27 cellular contexts compared by ENCODE assay signal in the genomic region with DNA sequence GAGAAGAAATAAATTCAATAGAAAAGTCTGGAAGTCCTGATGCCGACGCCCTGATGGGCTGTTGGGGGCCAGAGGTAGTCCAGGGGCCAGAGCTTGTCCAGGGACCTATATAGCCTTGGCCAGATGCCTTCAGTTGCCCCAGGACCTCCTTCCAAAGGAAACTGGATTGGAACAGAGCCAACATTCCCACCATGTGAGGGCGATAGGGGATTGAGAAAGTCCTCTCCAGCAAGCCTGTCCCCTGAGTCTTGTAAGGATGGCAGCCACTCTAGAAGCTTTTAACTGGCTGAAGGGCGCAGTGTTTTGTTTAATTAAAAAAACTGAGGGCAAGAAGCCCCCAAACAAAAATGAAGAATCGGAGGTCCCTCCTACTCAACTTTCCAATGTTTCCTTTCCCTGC. TPM values are rescaled to one million over a fixed set of nuclear protein-coding genes. Genes with fewer than 3 reads are reported as not detected.
DNase-seq lines count a peak whose midpoint lies in the region; ATAC-seq and TF ChIP-seq lines count a peak whose summit lies in the region.
"Had no signal": no experiment of that assay in that cellular context is flagged by ENCODE, and none has a peak within 500 bp of the region (broad histone marks: within the 10 kb centered on the region; RNA-seq: fewer than 3 reads in every experiment).

No MANE protein-coding gene starts in this region.

- H3K36me3 Mint-ChIP-seq in WTC11, result peaks cover 85% of the 10 kb centered on the region
- H3K36me3 Mint-ChIP-seq: CD14-positive monocyte had no signal

- H3K4me3 ChIP-seq in mesendoderm (ENCODE audit: low read length), result no peak overlapping the region
- H3K4me3 ChIP-seq: SJSA1 had no signal

- H3K23ac ChIP-seq in mesendoderm (ENCODE audit: low read length), result no peak overlapping the region

- H3K4ac ChIP-seq in mesendoderm (ENCODE audit: low read depth, low read length), result no peak overlapping the region

- peaks cover 7% of the 10 kb centered on the region for H3K27me3 Mint-ChIP-seq in WTC11 (ENCODE audit: low read depth)

- H3K4me2 ChIP-seq in mesendoderm (ENCODE audit: low read length), result no peak overlapping the region

- H3K27ac Mint-ChIP-seq in WTC11, result no peak overlapping the region
- H3K27ac Mint-ChIP-seq: CD14-positive monocyte; CD8-positive, alpha-beta memory T cell; HFFc6 had no signal

- no CpG with 5 or more reads among the region's 5 CpGs for WGBS in mesendoderm (ENCODE audit: extremely low coverage, insufficient coverage, low lambda C conversion rate)

- CTCF ChIA-PET in WTC11 (lab: Charles Lee), result interaction anchor here (0.5 kb wide), 1 partner anchor 857 kb away, joined by 3 read pairs; no protein-coding TSS in a partner anchor

- H3K4me1 ChIP-seq in mesendoderm (ENCODE audit: control insufficient read depth, low read depth, low read length), result no peaks in the 10 kb centered on the region
- H3K4me1 ChIP-seq: BE2C, SJSA1 had no signal

- H2AK5ac ChIP-seq in mesendoderm (ENCODE audit: low read length), result no peak overlapping the region

- no peak overlapping the region for H2BK120ac ChIP-seq in mesendoderm (ENCODE audit: low read depth, low read length)

- H3K79me1 ChIP-seq in mesendoderm (ENCODE audit: low read length), result no peaks in the 10 kb centered on the region

- TF ChIP-seq CTCF in WTC11 (IDR thresholded peaks at IDR 0.05), result no peak

- no peak overlapping the region for H3K27ac ChIP-seq in mesendoderm (ENCODE audit: low read depth, low read length)
- H3K27ac ChIP-seq: 22Rv1, SJSA1 had no signal

- H3K9ac ChIP-seq in mesendoderm (ENCODE audit: low read length), result no peak overlapping the region

- POLR2A ChIA-PET in WTC11 (lab: Charles Lee), result no interaction called here

- no peak overlapping the region for H3K4me3 Mint-ChIP-seq in WTC11
- H3K4me3 Mint-ChIP-seq: CD14-positive monocyte; CD8-positive, alpha-beta memory T cell; HFFc6 had no signal

- H3K9me3 Mint-ChIP-seq in WTC11, result peaks cover 80% of the 10 kb centered on the region

- H2BK15ac ChIP-seq in mesendoderm (replicated peaks; ENCODE audit: low read depth), result no peak overlapping the region

- H3K4me1 Mint-ChIP-seq in WTC11, result peaks cover 9% of the 10 kb centered on the region
- H3K4me1 Mint-ChIP-seq: CD14-positive monocyte had no signal

- H3K18ac ChIP-seq in mesendoderm (ENCODE audit: low read length), result no peak overlapping the region

- H3K79me2 ChIP-seq in mesendoderm (ENCODE audit: control insufficient read depth, insufficient read depth, low read length), result no peaks in the 10 kb centered on the region

- DNase-seq in DMS 273 (lab: John Stamatoyannopoulos, UW; ENCODE audit: unreplicated experiment) (peak; percentile 8), DMS 273 treated with DMSO at 0.1 percent for 48 hours (lab: John Stamatoyannopoulos, UW) (no peak), HT1080 (ENCODE audit: low read depth) (peak; percentile 3), WTC11 (ENCODE audit: low spot score) (peak; percentile 17), mesendoderm (peak; percentile 50), activated T-cell treated with anti-CD3 and anti-CD28 coated beads for 4 hours (no peak)
- no peak for DNase-seq in central memory CD4-positive, alpha-beta T cell
- DNase-seq: ACHN; BE2C; CD8-positive, alpha-beta memory T cell; DMS153; DND-41; H7; HFFc6; Karpas-422; NCI-H1092 treated with DMSO at 0.1 percent for 48 hours; NCI-H1436; NCI-H187 treated with DMSO at 0.1 percent for 48 hours; NCI-H446; NCI-H524 treated with DMSO at 0.1 percent for 48 hours; NCI-H774; Right ventricle myocardium superior; RPMI8226 had no signal

- H3K27me3 ChIP-seq in mesendoderm (ENCODE audit: insufficient read depth, low read length, poor library complexity), result no peaks in the 10 kb centered on the region
- H3K27me3 ChIP-seq: BE2C, SJSA1 had no signal

- H2BK5ac ChIP-seq in mesendoderm (ENCODE audit: low read length), result peak overlapping the region; percentile 29

- no peak overlapping the region for H3K56ac ChIP-seq in mesendoderm (ENCODE audit: low read length)

- ATAC-seq in WTC11, result peak; percentile 67
- ATAC-seq in HG03280 (IDR thresholded peaks at IDR 0.05; ENCODE audit: unreplicated experiment), result no peak

- H4K5ac ChIP-seq in mesendoderm (ENCODE audit: low read length), result no peak overlapping the region

- no peak overlapping the region for H4K8ac ChIP-seq in mesendoderm (ENCODE audit: low read depth, low read length)

- H3K36me3 ChIP-seq in mesendoderm (ENCODE audit: control insufficient read depth, insufficient read depth, low read length), result no peaks in the 10 kb centered on the region
- H3K36me3 ChIP-seq: BE2C, SJSA1 had no signal

TF ChIP-seq in WTC11, 78 proteins besides CTCF, POLR2A, EP300 and RAD21:
- TF ChIP-seq EMX1 (CRISPR knock-in tag; IDR thresholded peaks at IDR 0.05) (no peak), ZNF219 (CRISPR knock-in tag; IDR thresholded peaks at IDR 0.05; ENCODE audit: borderline replicate concordance) (no peak), NR3C1 (CRISPR knock-in tag; conservative IDR thresholded peaks at IDR 0.05; ENCODE audit: low read depth) (no peak), TEAD1 (CRISPR knock-in tag; IDR thresholded peaks at IDR 0.05) (no peak; the same call in 1 of the 2 replicates), OVOL2 (CRISPR knock-in tag; IDR thresholded peaks at IDR 0.05; ENCODE audit: borderline replicate concordance) (no peak), ZNF532 (CRISPR knock-in tag; IDR thresholded peaks at IDR 0.05; ENCODE audit: borderline replicate concordance) (no peak), SP1 (CRISPR knock-in tag; conservative IDR thresholded peaks at IDR 0.05) (no peak), ZNF416 (CRISPR knock-in tag; IDR thresholded peaks at IDR 0.05) (no peak), NR2C2 (CRISPR knock-in tag; IDR thresholded peaks at IDR 0.05) (no peak), CREB1 (CRISPR knock-in tag; IDR thresholded peaks at IDR 0.05) (no peak)
- TF ChIP-seq, protein P1, sequence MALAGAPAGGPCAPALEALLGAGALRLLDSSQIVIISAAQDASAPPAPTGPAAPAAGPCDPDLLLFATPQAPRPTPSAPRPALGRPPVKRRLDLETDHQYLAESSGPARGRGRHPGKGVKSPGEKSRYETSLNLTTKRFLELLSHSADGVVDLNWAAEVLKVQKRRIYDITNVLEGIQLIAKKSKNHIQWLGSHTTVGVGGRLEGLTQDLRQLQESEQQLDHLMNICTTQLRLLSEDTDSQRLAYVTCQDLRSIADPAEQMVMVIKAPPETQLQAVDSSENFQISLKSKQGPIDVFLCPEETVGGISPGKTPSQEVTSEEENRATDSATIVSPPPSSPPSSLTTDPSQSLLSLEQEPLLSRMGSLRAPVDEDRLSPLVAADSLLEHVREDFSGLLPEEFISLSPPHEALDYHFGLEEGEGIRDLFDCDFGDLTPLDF (CRISPR knock-in tag; IDR thresholded peaks at IDR 0.05), result no peak
- TF ChIP-seq, protein P2, sequence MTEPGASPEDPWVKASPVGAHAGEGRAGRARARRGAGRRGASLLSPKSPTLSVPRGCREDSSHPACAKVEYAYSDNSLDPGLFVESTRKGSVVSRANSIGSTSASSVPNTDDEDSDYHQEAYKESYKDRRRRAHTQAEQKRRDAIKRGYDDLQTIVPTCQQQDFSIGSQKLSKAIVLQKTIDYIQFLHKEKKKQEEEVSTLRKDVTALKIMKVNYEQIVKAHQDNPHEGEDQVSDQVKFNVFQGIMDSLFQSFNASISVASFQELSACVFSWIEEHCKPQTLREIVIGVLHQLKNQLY (CRISPR knock-in tag; IDR thresholded peaks at IDR 0.05), result no peak

RNA-seq across cellular contexts. Expression of gene CDCA7, which starts 54.9 kb away (rescaled TPM):
- total RNA-seq in HT1080 (2014; rRNA removed; shearing (Covaris generic)), result 24.6 and 25.4 TPM in 2 replicates
- 42.7 and 45.5 TPM in 2 replicates for polyA plus RNA-seq in HT1080 (2015; cell fraction: cytosol; rRNA removed)
- 63.9 and 64.2 TPM in 2 replicates for polyA plus RNA-seq in HT1080 (2015; cell fraction: nucleus; rRNA removed)
- total RNA-seq in WTC11 (2021), result 64.2 to 79.7 TPM (median 66.6 TPM) in 3 replicates
- 72.4 TPM for polyA plus RNA-seq in mesendoderm (2013, experiment 1 of 2)
- polyA plus RNA-seq in mesendoderm (2013, experiment 2 of 2), result 70.6 TPM

Comparison
In these comparisons a context has a peak if more than half of its experiments do, and no peak if none do; other contexts are left out.
1. DNase-seq: peak in DMS 273 (single experiment), HT1080 (single experiment), WTC11 (single experiment) and mesendoderm (single experiment); none in DMS 273 treated with DMSO at 0.1 percent for 48 hours (single experiment), activated T-cell treated with anti-CD3 and anti-CD28 coated beads for 4 hours (single experiment) and central memory CD4-positive, alpha-beta T cell (single experiment).